Comparison of ENCODE assay signal across 17 cellular contexts in the genomic region with DNA sequence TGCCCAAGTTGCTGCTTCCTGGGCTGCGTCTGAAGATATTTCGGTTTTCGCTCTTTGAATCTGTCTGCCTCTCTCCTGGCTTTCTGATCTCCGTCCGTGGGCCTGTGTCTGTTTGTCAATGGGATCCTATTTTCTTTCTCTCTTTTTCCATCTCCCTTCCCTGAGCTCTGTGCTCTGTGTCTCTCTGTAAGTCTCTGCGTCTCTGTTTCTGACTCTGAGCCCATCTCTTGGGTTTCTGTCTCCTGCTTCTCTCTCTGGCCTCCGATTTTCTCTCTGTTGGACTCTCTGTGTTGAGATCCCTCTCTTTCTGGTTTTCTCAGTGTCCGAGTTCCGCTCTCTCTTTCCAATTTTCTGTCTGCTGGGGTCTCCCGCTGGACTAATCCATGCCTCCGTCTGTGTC. TPM values are rescaled to one million over a fixed set of nuclear protein-coding genes. Genes with fewer than 3 reads are reported as not detected.
DNase-seq lines count a peak whose midpoint lies in the region; ATAC-seq, FAIRE-seq and TF ChIP-seq lines count a peak whose summit lies in the region.
"Had no signal": no experiment of that assay in that cellular context is flagged by ENCODE, and none has a peak within 500 bp of the region (broad histone marks: within the 10 kb centered on the region; RNA-seq: fewer than 3 reads in every experiment).

No MANE protein-coding gene starts in this region.

- H3K27me3 ChIP-seq in astrocyte (ENCODE audit: insufficient read depth, low read length): peaks cover 51% of the 10 kb centered on the region
- H3K27me3 ChIP-seq in iPS-20b (ENCODE audit: insufficient read depth, low read length): peaks cover 52% of the 10 kb centered on the region

- H2AFZ ChIP-seq in astrocyte (ENCODE audit: low read depth, low read length): no peak overlapping the region

- H3K9me3 ChIP-seq in astrocyte (ENCODE audit: insufficient read depth, low read depth, low read length) (no peaks in the 10 kb centered on the region), iPS-20b (ENCODE audit: insufficient read depth, low read depth, low read length) (no peaks in the 10 kb centered on the region)
- H3K9me3 ChIP-seq: breast epithelium, SJSA1 had no signal

- no peak for ATAC-seq in activated naive CD8-positive, alpha-beta T cell treated with anti-CD3 and anti-CD28 coated beads, Interleukin-2, amount 50 U/mL, for 24 hours
- ATAC-seq in stimulated activated naive B cell treated with anti-CD40 and anti-IgM and Interleukin-4, amounts not matched to agents 10 μg/mL and 1 μg/mL and 100 μg/mL, for 72 hours (replicated peaks): no peak

- no peak for DNase-seq in activated naive CD8-positive, alpha-beta T cell treated with anti-CD3 and anti-CD28 coated beads, Interleukin-2, amount 50 U/mL, for 24 hours
- DNase-seq in astrocyte (ENCODE audit: low read depth): no peak
- no peak for DNase-seq in stimulated activated naive B cell treated with anti-CD40 and anti-IgM and Interleukin-4, amounts not matched to agents 10 μg/mL and 1 μg/mL and 100 μg/mL, for 72 hours
- DNase-seq in dermis blood vessel endothelial cell: no peak
- DNase-seq in amygdala (lab: John Stamatoyannopoulos, UW): no peak
- no peak for DNase-seq in NCI-H526 treated with DMSO at 0.1 percent for 48 hours (lab: John Stamatoyannopoulos, UW)
- DNase-seq: activated CD8-positive, alpha-beta memory T cell treated with anti-CD3 and anti-CD28 coated beads, Interleukin-2, amount 50 U/mL, for 48 hours; activated naive CD4-positive, alpha-beta T cell treated with anti-CD3 and anti-CD28 coated beads for 36 hours; EL; NCI-H1048; NCI-H2081; NCI-H524 treated with DMSO at 0.1 percent for 48 hours; OCI-M1 had no signal

- H3K9me3 Mint-ChIP-seq in activated naive CD8-positive, alpha-beta T cell (ENCODE audit: low read depth): no peaks in the 10 kb centered on the region
- no peaks in the 10 kb centered on the region for H3K9me3 Mint-ChIP-seq in activated naive CD8-positive, alpha-beta T cell treated with anti-CD3 and anti-CD28 coated beads, Interleukin-2, amount 50 U/mL, for 24 hours
- no peaks in the 10 kb centered on the region for H3K9me3 Mint-ChIP-seq in astrocyte (ENCODE audit: unreplicated experiment)
- H3K9me3 Mint-ChIP-seq in stimulated activated naive B cell treated with anti-CD40 and anti-IgM and Interleukin-4, amounts not matched to agents 10 μg/mL and 1 μg/mL and 100 μg/mL, for 72 hours: no peaks in the 10 kb centered on the region
- H3K9me3 Mint-ChIP-seq: activated naive CD4-positive, alpha-beta T cell treated with anti-CD3 and anti-CD28 coated beads for 36 hours had no signal

- H3K4me3 Mint-ChIP-seq in activated naive CD8-positive, alpha-beta T cell: peak overlapping the region; percentile 24
- no peak overlapping the region for H3K4me3 Mint-ChIP-seq in activated naive CD8-positive, alpha-beta T cell treated with anti-CD3 and anti-CD28 coated beads, Interleukin-2, amount 50 U/mL, for 24 hours
- H3K4me3 Mint-ChIP-seq in astrocyte (ENCODE audit: unreplicated experiment): peak overlapping the region; percentile 27
- H3K4me3 Mint-ChIP-seq in stimulated activated naive B cell treated with anti-CD40 and anti-IgM and Interleukin-4, amounts not matched to agents 10 μg/mL and 1 μg/mL and 100 μg/mL, for 72 hours: peak overlapping the region; percentile 11 to 23
- H3K4me3 Mint-ChIP-seq: activated naive CD4-positive, alpha-beta T cell treated with anti-CD3 and anti-CD28 coated beads for 36 hours had no signal

- H3K27ac Mint-ChIP-seq in activated naive CD8-positive, alpha-beta T cell: no peak overlapping the region
- no peak overlapping the region for H3K27ac Mint-ChIP-seq in activated naive CD8-positive, alpha-beta T cell treated with anti-CD3 and anti-CD28 coated beads, Interleukin-2, amount 50 U/mL, for 24 hours
- H3K27ac Mint-ChIP-seq in astrocyte (ENCODE audit: unreplicated experiment): no peak overlapping the region
- no peak overlapping the region for H3K27ac Mint-ChIP-seq in stimulated activated naive B cell treated with anti-CD40 and anti-IgM and Interleukin-4, amounts not matched to agents 10 μg/mL and 1 μg/mL and 100 μg/mL, for 72 hours
- H3K27ac Mint-ChIP-seq: activated naive CD4-positive, alpha-beta T cell treated with anti-CD3 and anti-CD28 coated beads for 36 hours had no signal

- FAIRE-seq in astrocyte (lab: Jason Lieb, UNC): no peak

- H3K36me3 ChIP-seq in astrocyte (ENCODE audit: insufficient read depth, low read length): no peaks in the 10 kb centered on the region
- H3K36me3 ChIP-seq in iPS-20b (ENCODE audit: insufficient read depth, low read depth, low read length): no peaks in the 10 kb centered on the region
- H3K36me3 ChIP-seq: breast epithelium, SJSA1 had no signal

- H3K4me1 ChIP-seq in astrocyte (ENCODE audit: insufficient read depth, low read length): peaks cover 14% of the 10 kb centered on the region
- H3K4me1 ChIP-seq in iPS-20b (ENCODE audit: insufficient read depth, low read length): peaks cover 23% of the 10 kb centered on the region

- peaks cover 12% of the 10 kb centered on the region for H3K4me1 Mint-ChIP-seq in activated naive CD8-positive, alpha-beta T cell (ENCODE audit: low read depth)
- H3K4me1 Mint-ChIP-seq in activated naive CD8-positive, alpha-beta T cell treated with anti-CD3 and anti-CD28 coated beads, Interleukin-2, amount 50 U/mL, for 24 hours: peaks cover 9% of the 10 kb centered on the region
- no peaks in the 10 kb centered on the region for H3K4me1 Mint-ChIP-seq in astrocyte (ENCODE audit: low read depth, unreplicated experiment)
- H3K4me1 Mint-ChIP-seq in stimulated activated naive B cell treated with anti-CD40 and anti-IgM and Interleukin-4, amounts not matched to agents 10 μg/mL and 1 μg/mL and 100 μg/mL, for 72 hours: peaks cover 11 to 20% of the 10 kb centered on the region in 2 donors

- H4K20me1 ChIP-seq in astrocyte (ENCODE audit: insufficient read depth, low read length): no peaks in the 10 kb centered on the region

- no peaks in the 10 kb centered on the region for H3K79me2 ChIP-seq in astrocyte (ENCODE audit: insufficient read depth, low read length)

- H3K4me3 ChIP-seq in astrocyte (ENCODE audit: insufficient read depth, low read depth, low read length) (no peak overlapping the region), iPS-20b (ENCODE audit: low read length) (peak overlapping the region; percentile 68)
- H3K4me3 ChIP-seq: breast epithelium, SJSA1 had no signal

- TF ChIP-seq CTCF in astrocyte (IDR thresholded peaks at IDR 0.05; ENCODE audit: insufficient read depth, low read depth, low read length): no peak

- H3K27me3 Mint-ChIP-seq in activated naive CD8-positive, alpha-beta T cell: peaks cover 5% of the 10 kb centered on the region
- H3K27me3 Mint-ChIP-seq in activated naive CD8-positive, alpha-beta T cell treated with anti-CD3 and anti-CD28 coated beads, Interleukin-2, amount 50 U/mL, for 24 hours: peaks cover 24% of the 10 kb centered on the region
- H3K27me3 Mint-ChIP-seq in astrocyte (ENCODE audit: low read depth, unreplicated experiment): peaks cover 28% of the 10 kb centered on the region
- peaks cover 23 to 40% of the 10 kb centered on the region in 2 donors for H3K27me3 Mint-ChIP-seq in stimulated activated naive B cell treated with anti-CD40 and anti-IgM and Interleukin-4, amounts not matched to agents 10 μg/mL and 1 μg/mL and 100 μg/mL, for 72 hours

- no peaks in the 10 kb centered on the region for H3K36me3 Mint-ChIP-seq in activated naive CD8-positive, alpha-beta T cell
- no peaks in the 10 kb centered on the region for H3K36me3 Mint-ChIP-seq in activated naive CD8-positive, alpha-beta T cell treated with anti-CD3 and anti-CD28 coated beads, Interleukin-2, amount 50 U/mL, for 24 hours (ENCODE audit: low read depth)
- H3K36me3 Mint-ChIP-seq in astrocyte (ENCODE audit: low read depth, unreplicated experiment): no peaks in the 10 kb centered on the region
- H3K36me3 Mint-ChIP-seq in stimulated activated naive B cell treated with anti-CD40 and anti-IgM and Interleukin-4, amounts not matched to agents 10 μg/mL and 1 μg/mL and 100 μg/mL, for 72 hours: peaks cover 0 to 1% of the 10 kb centered on the region in 2 donors

- H3K27ac ChIP-seq in astrocyte (ENCODE audit: low read depth, low read length): no peak overlapping the region
- no peak overlapping the region for H3K27ac ChIP-seq in iPS-20b (ENCODE audit: low read length)
- H3K27ac ChIP-seq: breast epithelium, SJSA1 had no signal

- peak overlapping the region; percentile 6 for H3K4me2 ChIP-seq in astrocyte (ENCODE audit: low read length)

- H3K9ac ChIP-seq in astrocyte (ENCODE audit: low read length) (no peak overlapping the region), iPS-20b (ENCODE audit: low read depth, low read length) (no peak overlapping the region; the same call in 1 of the 2 replicates)

RNA-seq across cellular contexts. Expression of gene PRKCG, which starts 1.7 kb away (rescaled TPM):
- total RNA-seq in astrocyte (0.29 and 0.41 TPM in 2 replicates), dermis blood vessel endothelial cell (0.17 TPM in 1 of 2 replicates, not detected in the other)
- total RNA-seq: activated naive CD4-positive, alpha-beta T cell treated with anti-CD3 and anti-CD28 coated beads for 36 hours; breast epithelium; SJSA1 had no signal

RNA-seq across cellular contexts. Expression of gene MYADM, which starts 16.1 kb away (rescaled TPM):
- total RNA-seq in astrocyte (221 and 246 TPM in 2 replicates), dermis blood vessel endothelial cell (7.7 and 17.8 TPM in 2 replicates)

RNA-seq across cellular contexts. Expression of gene CACNG7, which starts 25.3 kb away (rescaled TPM):
- total RNA-seq in astrocyte: 3.5 and 4.4 TPM in 2 replicates
- not detected in 2 replicates for total RNA-seq in dermis blood vessel endothelial cell
- total RNA-seq: activated naive CD4-positive, alpha-beta T cell treated with anti-CD3 and anti-CD28 coated beads for 36 hours; breast epithelium; SJSA1 had no signal

RNA-seq across cellular contexts. Expression of gene NLRP12, which starts 59.6 kb away (rescaled TPM):
- total RNA-seq in astrocyte (not detected in 2 replicates), dermis blood vessel endothelial cell (2.8 and 3.4 TPM in 2 replicates)
- total RNA-seq: activated naive CD4-positive, alpha-beta T cell treated with anti-CD3 and anti-CD28 coated beads for 36 hours; SJSA1 had no signal

Comparison
In these comparisons a context has a peak if more than half of its experiments do, and no peak if none do; other contexts are left out.
1. RNA of gene MYADM, which starts 16.1 kb away (total RNA-seq): 221 to 246 TPM in astrocyte; 7.7 to 17.8 TPM in dermis blood vessel endothelial cell; every median in the first group is over 10 times any median in the second.